In genomic region chr12:57966536-57966935, GRCh38 we compare ENCODE assay signal across 26 cellular contexts.
"Had no signal": no experiment of that assay in that cellular context is flagged by ENCODE, and none has a peak within 500 bp of the region (broad histone marks: within the 10 kb centered on the region; RNA-seq: fewer than 3 reads in every experiment).

No MANE protein-coding gene starts in this region.

- FAIRE-seq: urothelium cell line had no signal

- DNase-seq: stimulated activated CD4-positive, alpha-beta T cell treated with anti-CD3 and anti-CD28 coated beads, Interleukin-2, amount 100 ng/mL, for 48 hours; stimulated activated CD4-positive, alpha-beta T cell treated with anti-CD3 and anti-CD28 coated beads, Interleukin-4, amount 100 ng/mL, for 1 hour; stimulated activated CD4-positive, alpha-beta T cell treated with anti-CD3 and anti-CD28 coated beads, Interleukin-4, amount 100 ng/mL, for 24 hours; stimulated activated CD4-positive, alpha-beta T cell treated with anti-CD3 and anti-CD28 coated beads, Interleukin-4, amount 100 ng/mL, for 4 hours; stimulated activated CD8-positive, alpha-beta memory T cell treated with anti-CD3 and anti-CD28 coated beads, Interleukin-4, amount 100 ng/mL, for 48 hours; stimulated activated naive B cell treated with anti-CD40 and anti-IgM and Interleukin-4, amounts not matched to agents 10 μg/mL and 1 μg/mL and 100 μg/mL, for 72 hours; stimulated activated naive CD4-positive, alpha-beta T cell; stimulated activated naive CD4-positive, alpha-beta T cell treated with Interleukin-2 at 50 U/mL for 16 hours; stimulated activated naive CD8-positive, alpha-beta T cell treated with anti-CD3 and anti-CD28 coated beads, Interleukin-15, amount 100 ng/mL, for 72 hours; stimulated activated naive CD8-positive, alpha-beta T cell treated with anti-CD3 and anti-CD28 coated beads, Interleukin-15, Interleukin-2, amounts not matched to agents 100 U/mL and 50 U/mL, for 24 hours; stomach; substantia nigra; testis; thyroid gland; tibial artery; transverse colon; upper lobe of left lung; upper lobe of right lung; uterus had no signal

- H3K4me3 ChIP-seq: stomach, suprapubic skin, testis, thoracic aorta, thyroid gland, tibial artery, tibial nerve, transverse colon, upper lobe of left lung, upper lobe of right lung, uterus, vagina had no signal

- H3K27me3 ChIP-seq: stomach, suprapubic skin, testis, thyroid gland, tibial artery, tibial nerve, transverse colon, upper lobe of left lung, upper lobe of right lung, uterus, vagina had no signal

- H3K36me3 ChIP-seq: stomach, suprapubic skin, thoracic aorta, thyroid gland, tibial artery, tibial nerve, transverse colon, upper lobe of left lung, upper lobe of right lung, uterus, vagina had no signal

- ATAC-seq: stimulated activated effector memory CD8-positive, alpha-beta T cell treated with anti-CD3 and anti-CD28 coated beads, Interleukin-12 subunit alpha, Interleukin-12 subunit beta, amount 100 ng/mL, for 72 hours; stimulated activated memory B cell treated with anti-CD40 and anti-IgM and Interleukin-4, amounts not matched to agents 10 μg/mL and 1 μg/mL and 100 μg/mL, for 72 hours; stimulated activated naive B cell treated with anti-CD40 and anti-IgM and Interleukin-4, amounts not matched to agents 10 μg/mL and 1 μg/mL and 100 μg/mL, for 72 hours; stimulated activated naive CD8-positive, alpha-beta T cell treated with anti-CD3 and anti-CD28 coated beads, Interleukin-15, amount 100 ng/mL, for 72 hours; stimulated activated naive CD8-positive, alpha-beta T cell treated with anti-CD3 and anti-CD28 coated beads, Interleukin-15, Interleukin-2, amounts not matched to agents 100 U/mL and 50 U/mL, for 24 hours; upper lobe of right lung had no signal

- H3K4me1 ChIP-seq: stomach, suprapubic skin, testis, thyroid gland, tibial artery, tibial nerve, transverse colon, upper lobe of left lung, upper lobe of right lung, uterus, vagina had no signal

- H3K27ac ChIP-seq: stomach, suprapubic skin, testis, thoracic aorta, thyroid gland, tibial artery, tibial nerve, transverse colon, upper lobe of left lung, upper lobe of right lung, uterus, vagina had no signal

- H3K9me3 ChIP-seq: testis, thyroid gland, upper lobe of right lung, vagina had no signal
